In the genomic region with DNA sequence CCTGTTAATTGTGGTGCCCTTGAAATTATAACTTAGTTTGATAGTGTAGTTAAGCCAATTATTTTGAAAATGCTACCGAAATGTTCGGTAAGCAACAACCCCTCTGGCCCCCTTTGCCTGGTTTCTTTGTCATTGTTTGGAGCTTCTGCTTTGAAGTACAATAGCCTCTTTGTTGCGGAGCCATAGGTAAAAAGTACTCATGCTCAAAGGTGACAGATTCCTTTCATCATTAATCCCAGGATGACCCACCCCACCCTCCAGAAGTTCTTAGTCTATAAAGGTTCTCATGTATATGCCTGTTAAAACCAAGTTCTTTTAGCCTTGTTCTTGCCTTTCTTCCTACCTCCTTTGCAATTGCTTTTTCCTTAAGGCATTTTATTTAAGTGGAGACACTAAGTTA, we compare ENCODE assay signal across 12 cellular contexts.
"Had no signal": no experiment of that assay in that cellular context is flagged by ENCODE, and none has a peak within 500 bp of the region (broad histone marks: within the 10 kb centered on the region; RNA-seq: fewer than 3 reads in every experiment).

No MANE protein-coding gene starts in this region.

- H3K36me3 ChIP-seq: neutrophil, right atrium auricular region had no signal

- H3K4me1 ChIP-seq: foreskin keratinocyte, right atrium auricular region had no signal

- H3K4me1 Mint-ChIP-seq: nephron progenitor cell had no signal

- H3K27ac ChIP-seq: foreskin keratinocyte, neutrophil, right atrium auricular region had no signal

- H3K9me3 ChIP-seq: neutrophil, right atrium auricular region had no signal

- DNase-seq: effector memory CD4-positive, alpha-beta T cell; foreskin keratinocyte; kidney glomerular epithelial cell; naive thymus-derived CD4-positive, alpha-beta T cell; nephron progenitor cell; posterior cingulate gyrus; stimulated activated CD4-positive, alpha-beta T cell treated with anti-CD3 and anti-CD28 coated beads, Interleukin-2, amount 100 ng/mL, for 48 hours; stimulated activated naive CD4-positive, alpha-beta T cell treated with Interleukin-2 at 50 U/mL for 16 hours; trophoblast cell had no signal

- H3K4me3 Mint-ChIP-seq: naive thymus-derived CD4-positive, alpha-beta T cell; nephron progenitor cell had no signal

- H3K4me2 ChIP-seq: smooth muscle cell had no signal

- H3K36me3 Mint-ChIP-seq: naive thymus-derived CD4-positive, alpha-beta T cell had no signal

- H3K4me3 ChIP-seq: right atrium auricular region, smooth muscle cell had no signal

- ATAC-seq: foreskin keratinocyte; naive thymus-derived CD4-positive, alpha-beta T cell had no signal

- H3K27me3 ChIP-seq: foreskin keratinocyte, neutrophil, right atrium auricular region had no signal

- H3K27ac Mint-ChIP-seq: naive thymus-derived CD4-positive, alpha-beta T cell; nephron progenitor cell had no signal
